2 cellular contexts compared by ENCODE assay signal in the genomic region with DNA sequence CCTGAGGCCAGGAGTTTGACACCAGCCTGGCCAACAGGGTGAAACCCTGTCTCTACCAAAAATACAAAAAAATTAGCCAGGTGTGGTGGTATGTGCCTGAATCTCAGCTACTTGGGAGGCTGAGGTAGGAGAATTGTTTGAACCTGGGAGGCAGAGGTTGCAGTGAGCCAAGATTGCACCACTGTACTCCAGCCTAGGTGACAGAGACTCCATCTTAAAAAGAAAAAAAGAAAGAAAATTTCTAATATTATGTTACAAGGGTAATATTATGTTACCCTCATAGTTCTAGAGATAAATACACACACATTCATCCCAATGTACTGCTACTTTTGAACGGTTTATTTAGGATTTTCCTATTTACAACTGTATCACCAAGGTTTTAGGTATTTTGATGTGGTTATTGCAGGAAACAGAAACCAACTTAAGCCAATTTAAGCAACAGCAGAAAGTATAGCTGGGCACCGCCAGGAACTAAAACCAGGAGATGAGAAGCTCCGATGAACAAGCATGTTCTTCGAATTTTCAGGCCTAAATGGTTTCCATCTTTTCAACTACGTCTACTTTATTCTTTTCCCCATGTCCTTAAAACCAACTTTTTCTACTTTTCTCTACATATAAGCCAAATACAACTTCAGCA.
TF ChIP-seq lines count a peak whose summit lies in the region.

No MANE protein-coding gene starts in this region.

TF ChIP-seq in SK-N-SH, 30 proteins besides CTCF, POLR2A, EP300 and RAD21 (continued from another document):
- TF ChIP-seq, protein P1, sequence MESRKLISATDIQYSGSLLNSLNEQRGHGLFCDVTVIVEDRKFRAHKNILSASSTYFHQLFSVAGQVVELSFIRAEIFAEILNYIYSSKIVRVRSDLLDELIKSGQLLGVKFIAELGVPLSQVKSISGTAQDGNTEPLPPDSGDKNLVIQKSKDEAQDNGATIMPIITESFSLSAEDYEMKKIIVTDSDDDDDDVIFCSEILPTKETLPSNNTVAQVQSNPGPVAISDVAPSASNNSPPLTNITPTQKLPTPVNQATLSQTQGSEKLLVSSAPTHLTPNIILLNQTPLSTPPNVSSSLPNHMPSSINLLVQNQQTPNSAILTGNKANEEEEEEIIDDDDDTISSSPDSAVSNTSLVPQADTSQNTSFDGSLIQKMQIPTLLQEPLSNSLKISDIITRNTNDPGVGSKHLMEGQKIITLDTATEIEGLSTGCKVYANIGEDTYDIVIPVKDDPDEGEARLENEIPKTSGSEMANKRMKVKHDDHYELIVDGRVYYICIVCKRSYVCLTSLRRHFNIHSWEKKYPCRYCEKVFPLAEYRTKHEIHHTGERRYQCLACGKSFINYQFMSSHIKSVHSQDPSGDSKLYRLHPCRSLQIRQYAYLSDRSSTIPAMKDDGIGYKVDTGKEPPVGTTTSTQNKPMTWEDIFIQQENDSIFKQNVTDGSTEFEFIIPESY (IDR thresholded peaks at IDR 0.05; ENCODE audit: borderline replicate concordance, low read depth), result no peak
- TF ChIP-seq TEAD4 (IDR thresholded peaks at IDR 0.05; ENCODE audit: borderline replicate concordance, insufficient read depth), result no peak
- TF ChIP-seq POLR2AphosphoS5 (IDR thresholded peaks at IDR 0.05; ENCODE audit: low read depth, low read length), result no peak
- TF ChIP-seq GATA2 (CRISPR knock-in tag; IDR thresholded peaks at IDR 0.05), result no peak
- TF ChIP-seq, protein P2, sequence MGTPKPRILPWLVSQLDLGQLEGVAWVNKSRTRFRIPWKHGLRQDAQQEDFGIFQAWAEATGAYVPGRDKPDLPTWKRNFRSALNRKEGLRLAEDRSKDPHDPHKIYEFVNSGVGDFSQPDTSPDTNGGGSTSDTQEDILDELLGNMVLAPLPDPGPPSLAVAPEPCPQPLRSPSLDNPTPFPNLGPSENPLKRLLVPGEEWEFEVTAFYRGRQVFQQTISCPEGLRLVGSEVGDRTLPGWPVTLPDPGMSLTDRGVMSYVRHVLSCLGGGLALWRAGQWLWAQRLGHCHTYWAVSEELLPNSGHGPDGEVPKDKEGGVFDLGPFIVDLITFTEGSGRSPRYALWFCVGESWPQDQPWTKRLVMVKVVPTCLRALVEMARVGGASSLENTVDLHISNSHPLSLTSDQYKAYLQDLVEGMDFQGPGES (IDR thresholded peaks at IDR 0.05; ENCODE audit: low read depth, low read length), result no peak
- TF ChIP-seq JUND (IDR thresholded peaks at IDR 0.05), result no peak
- no peak for TF ChIP-seq CHD2 (IDR thresholded peaks at IDR 0.05; ENCODE audit: low read length, partially characterized antibody)
- TF ChIP-seq, protein P3, sequence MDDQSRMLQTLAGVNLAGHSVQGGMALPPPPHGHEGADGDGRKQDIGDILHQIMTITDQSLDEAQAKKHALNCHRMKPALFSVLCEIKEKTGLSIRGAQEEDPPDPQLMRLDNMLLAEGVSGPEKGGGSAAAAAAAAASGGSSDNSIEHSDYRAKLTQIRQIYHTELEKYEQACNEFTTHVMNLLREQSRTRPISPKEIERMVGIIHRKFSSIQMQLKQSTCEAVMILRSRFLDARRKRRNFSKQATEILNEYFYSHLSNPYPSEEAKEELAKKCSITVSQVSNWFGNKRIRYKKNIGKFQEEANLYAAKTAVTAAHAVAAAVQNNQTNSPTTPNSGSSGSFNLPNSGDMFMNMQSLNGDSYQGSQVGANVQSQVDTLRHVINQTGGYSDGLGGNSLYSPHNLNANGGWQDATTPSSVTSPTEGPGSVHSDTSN (IDR thresholded peaks at IDR 0.05), result no peak
- no peak for TF ChIP-seq FOSL2 (IDR thresholded peaks at IDR 0.05; ENCODE audit: borderline replicate concordance, low read depth)
- TF ChIP-seq, protein P4, sequence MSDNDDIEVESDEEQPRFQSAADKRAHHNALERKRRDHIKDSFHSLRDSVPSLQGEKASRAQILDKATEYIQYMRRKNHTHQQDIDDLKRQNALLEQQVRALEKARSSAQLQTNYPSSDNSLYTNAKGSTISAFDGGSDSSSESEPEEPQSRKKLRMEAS (IDR thresholded peaks at IDR 0.05; ENCODE audit: low read depth), result no peak
TF ChIP-seq in SK-N-SH: peak in this region for 0.

TF ChIP-seq in SK-N-SH treated with all-trans-retinoic acid at 6 μM for 48 hours, 23 proteins besides CTCF, POLR2A, EP300 and RAD21 (continued from another document):
- TF ChIP-seq BACH2 (CRISPR knock-in tag; IDR thresholded peaks at IDR 0.05; ENCODE audit: borderline replicate concordance), result no peak
- TF ChIP-seq, protein P5, sequence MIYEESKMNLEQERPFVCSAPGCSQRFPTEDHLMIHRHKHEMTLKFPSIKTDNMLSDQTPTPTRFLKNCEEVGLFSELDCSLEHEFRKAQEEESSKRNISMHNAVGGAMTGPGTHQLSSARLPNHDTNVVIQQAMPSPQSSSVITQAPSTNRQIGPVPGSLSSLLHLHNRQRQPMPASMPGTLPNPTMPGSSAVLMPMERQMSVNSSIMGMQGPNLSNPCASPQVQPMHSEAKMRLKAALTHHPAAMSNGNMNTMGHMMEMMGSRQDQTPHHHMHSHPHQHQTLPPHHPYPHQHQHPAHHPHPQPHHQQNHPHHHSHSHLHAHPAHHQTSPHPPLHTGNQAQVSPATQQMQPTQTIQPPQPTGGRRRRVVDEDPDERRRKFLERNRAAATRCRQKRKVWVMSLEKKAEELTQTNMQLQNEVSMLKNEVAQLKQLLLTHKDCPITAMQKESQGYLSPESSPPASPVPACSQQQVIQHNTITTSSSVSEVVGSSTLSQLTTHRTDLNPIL (CRISPR knock-in tag; IDR thresholded peaks at IDR 0.05; ENCODE audit: low read depth), result no peak
- TF ChIP-seq TOX (CRISPR knock-in tag; IDR thresholded peaks at IDR 0.05; ENCODE audit: borderline replicate concordance), result no peak
- TF ChIP-seq, protein P6, sequence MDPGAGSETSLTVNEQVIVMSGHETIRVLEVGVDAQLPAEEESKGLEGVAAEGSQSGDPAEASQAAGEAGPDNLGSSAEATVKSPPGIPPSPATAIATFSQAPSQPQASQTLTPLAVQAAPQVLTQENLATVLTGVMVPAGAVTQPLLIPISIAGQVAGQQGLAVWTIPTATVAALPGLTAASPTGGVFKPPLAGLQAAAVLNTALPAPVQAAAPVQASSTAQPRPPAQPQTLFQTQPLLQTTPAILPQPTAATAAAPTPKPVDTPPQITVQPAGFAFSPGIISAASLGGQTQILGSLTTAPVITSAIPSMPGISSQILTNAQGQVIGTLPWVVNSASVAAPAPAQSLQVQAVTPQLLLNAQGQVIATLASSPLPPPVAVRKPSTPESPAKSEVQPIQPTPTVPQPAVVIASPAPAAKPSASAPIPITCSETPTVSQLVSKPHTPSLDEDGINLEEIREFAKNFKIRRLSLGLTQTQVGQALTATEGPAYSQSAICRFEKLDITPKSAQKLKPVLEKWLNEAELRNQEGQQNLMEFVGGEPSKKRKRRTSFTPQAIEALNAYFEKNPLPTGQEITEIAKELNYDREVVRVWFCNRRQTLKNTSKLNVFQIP (CRISPR knock-in tag; IDR thresholded peaks at IDR 0.05; ENCODE audit: borderline replicate concordance, low read depth), result no peak
- TF ChIP-seq ZNF8 (CRISPR knock-in tag; IDR thresholded peaks at IDR 0.05), result no peak
- no peak for TF ChIP-seq CSDC2 (CRISPR knock-in tag; IDR thresholded peaks at IDR 0.05)
- TF ChIP-seq, protein P7, sequence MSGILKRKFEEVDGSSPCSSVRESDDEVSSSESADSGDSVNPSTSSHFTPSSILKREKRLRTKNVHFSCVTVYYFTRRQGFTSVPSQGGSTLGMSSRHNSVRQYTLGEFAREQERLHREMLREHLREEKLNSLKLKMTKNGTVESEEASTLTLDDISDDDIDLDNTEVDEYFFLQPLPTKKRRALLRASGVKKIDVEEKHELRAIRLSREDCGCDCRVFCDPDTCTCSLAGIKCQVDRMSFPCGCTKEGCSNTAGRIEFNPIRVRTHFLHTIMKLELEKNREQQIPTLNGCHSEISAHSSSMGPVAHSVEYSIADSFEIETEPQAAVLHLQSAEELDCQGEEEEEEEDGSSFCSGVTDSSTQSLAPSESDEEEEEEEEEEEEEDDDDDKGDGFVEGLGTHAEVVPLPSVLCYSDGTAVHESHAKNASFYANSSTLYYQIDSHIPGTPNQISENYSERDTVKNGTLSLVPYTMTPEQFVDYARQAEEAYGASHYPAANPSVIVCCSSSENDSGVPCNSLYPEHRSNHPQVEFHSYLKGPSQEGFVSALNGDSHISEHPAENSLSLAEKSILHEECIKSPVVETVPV (CRISPR knock-in tag; IDR thresholded peaks at IDR 0.05), result no peak
